1 cellular context compared by ENCODE assay signal in the genomic region with DNA sequence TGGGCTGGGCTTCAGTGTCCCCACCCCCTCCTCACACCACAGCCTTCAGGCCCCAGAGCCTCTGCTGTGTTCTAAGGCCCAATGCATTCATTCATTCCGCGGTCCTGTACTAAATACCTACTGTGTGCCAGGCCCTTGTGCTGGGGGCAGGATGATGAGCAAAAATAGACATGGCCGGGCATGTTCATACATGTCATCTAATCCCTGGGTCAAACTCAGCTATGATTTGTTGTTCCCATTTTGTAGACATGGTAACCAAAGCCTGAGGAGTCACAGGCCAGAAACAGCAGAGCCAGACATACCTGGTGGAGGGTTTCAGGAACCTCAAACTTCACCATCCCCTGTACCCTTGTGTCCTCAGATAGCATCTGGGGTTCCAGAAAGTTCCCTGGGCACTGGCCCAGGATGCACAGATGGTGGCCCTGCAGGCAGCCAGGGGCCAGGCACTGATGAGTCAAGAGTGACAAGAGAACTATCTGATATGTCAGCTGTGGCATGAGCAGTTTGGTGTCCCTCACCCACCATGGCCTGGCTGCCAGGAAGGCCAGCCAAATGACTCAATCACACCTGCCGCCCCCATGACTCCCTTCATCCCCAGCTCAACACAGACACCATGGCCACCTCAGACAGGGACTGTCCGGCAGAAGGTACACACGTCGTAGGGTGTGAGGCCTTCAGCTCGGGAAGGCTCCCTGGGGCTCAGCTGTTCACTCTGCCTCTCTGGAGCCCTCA.
TF ChIP-seq lines count a peak whose summit lies in the region.

No MANE protein-coding gene starts in this region.

TF ChIP-seq in IMR-90, 13 proteins besides CTCF, POLR2A, EP300 and RAD21:
- TF ChIP-seq BHLHE40 (IDR thresholded peaks at IDR 0.05; ENCODE audit: low read depth, low read length) (peak; percentile 21; the same call in 1 of the 2 replicates), RFX5 (IDR thresholded peaks at IDR 0.05; ENCODE audit: low read depth, low read length) (no peak), SMC3 (IDR thresholded peaks at IDR 0.05; ENCODE audit: low read depth, low read length) (no peak), NFE2L2 (IDR thresholded peaks at IDR 0.05; ENCODE audit: low read depth, low read length) (no peak), MXI1 (IDR thresholded peaks at IDR 0.05; ENCODE audit: borderline replicate concordance, low read depth, low read length) (no peak), MAZ (IDR thresholded peaks at IDR 0.05; ENCODE audit: borderline replicate concordance, low read depth, low read length) (0 out of 2 replicates have a peak, but pooled peaks have one; percentile 8), MAFK (IDR thresholded peaks at IDR 0.05; ENCODE audit: low read depth, low read length) (no peak)
- TF ChIP-seq, protein P1, sequence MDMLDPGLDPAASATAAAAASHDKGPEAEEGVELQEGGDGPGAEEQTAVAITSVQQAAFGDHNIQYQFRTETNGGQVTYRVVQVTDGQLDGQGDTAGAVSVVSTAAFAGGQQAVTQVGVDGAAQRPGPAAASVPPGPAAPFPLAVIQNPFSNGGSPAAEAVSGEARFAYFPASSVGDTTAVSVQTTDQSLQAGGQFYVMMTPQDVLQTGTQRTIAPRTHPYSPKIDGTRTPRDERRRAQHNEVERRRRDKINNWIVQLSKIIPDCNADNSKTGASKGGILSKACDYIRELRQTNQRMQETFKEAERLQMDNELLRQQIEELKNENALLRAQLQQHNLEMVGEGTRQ (IDR thresholded peaks at IDR 0.05; ENCODE audit: low read depth, low read length): 0 out of 2 replicates have a peak, but pooled peaks have one; percentile 14
TF ChIP-seq in IMR-90: peak in this region for 3.
